In genomic region chr1:157199421-157199755, GRCh38 we compare ENCODE assay signal across 18 cellular contexts.
DNase-seq lines count a peak whose midpoint lies in the region; ATAC-seq lines count a peak whose summit lies in the region.
"Had no signal": no experiment of that assay in that cellular context is flagged by ENCODE, and none has a peak within 500 bp of the region (broad histone marks: within the 10 kb centered on the region; RNA-seq: fewer than 3 reads in every experiment).

No MANE protein-coding gene starts in this region.

- no peak overlapping the region for H3K27ac Mint-ChIP-seq in effector memory CD8-positive, alpha-beta T cell
- H3K27ac Mint-ChIP-seq: activated CD4-positive, alpha-beta T cell treated with anti-CD3 and anti-CD28 coated beads, Interleukin-2, amount 10 ng/mL, durations not matched to agents 7 days and 5 days; IgD-negative memory B cell had no signal

- no peaks in the 10 kb centered on the region for H3K27me3 ChIP-seq in aorta (ENCODE audit: control insufficient read depth in 1 of 2, insufficient read depth in 2 of 2, low read length in 1 of 2)

- H3K4me3 Mint-ChIP-seq in effector memory CD8-positive, alpha-beta T cell = no peak overlapping the region
- H3K4me3 Mint-ChIP-seq: activated CD4-positive, alpha-beta T cell treated with anti-CD3 and anti-CD28 coated beads, Interleukin-2, amount 10 ng/mL, durations not matched to agents 7 days and 5 days; IgD-negative memory B cell had no signal

- H3K27me3 Mint-ChIP-seq in effector memory CD8-positive, alpha-beta T cell = peaks cover 21 to 78% of the 10 kb centered on the region in 2 donors
- H3K27me3 Mint-ChIP-seq: type B pancreatic cell had no signal

- ATAC-seq in aorta (ENCODE audit: low FRiP score) = no peak
- no peak for ATAC-seq in effector memory CD8-positive, alpha-beta T cell (replicated peaks)
- ATAC-seq: GM12878; left lobe of liver; stimulated activated naive CD8-positive, alpha-beta T cell treated with anti-CD3 and anti-CD28 coated beads, Interleukin-15, Interleukin-2, amounts not matched to agents 100 U/mL and 50 U/mL, for 24 hours had no signal

- 68 to 76% methylated on average over 3 of the region's 3 CpGs for WGBS in aorta, 2 donors

- no peaks in the 10 kb centered on the region for H3K4me1 Mint-ChIP-seq in effector memory CD8-positive, alpha-beta T cell (ENCODE audit: low read depth in 2 of 2)
- H3K4me1 Mint-ChIP-seq: activated CD4-positive, alpha-beta T cell treated with anti-CD3 and anti-CD28 coated beads, Interleukin-2, amount 10 ng/mL, durations not matched to agents 7 days and 5 days had no signal

- H3K27ac ChIP-seq in epithelial cell of prostate = peak overlapping the region; percentile 69
- H3K27ac ChIP-seq in aorta (ENCODE audit: low read depth in 1 of 2, low read length in 2 of 2) = no peak overlapping the region

- no peaks in the 10 kb centered on the region for H3K9me3 Mint-ChIP-seq in effector memory CD8-positive, alpha-beta T cell
- H3K9me3 Mint-ChIP-seq: activated CD4-positive, alpha-beta T cell treated with anti-CD3 and anti-CD28 coated beads, Interleukin-2, amount 10 ng/mL, durations not matched to agents 7 days and 5 days; IgD-negative memory B cell; type B pancreatic cell had no signal

- H3K9me3 ChIP-seq in aorta (ENCODE audit: control insufficient read depth, low read length) = no peaks in the 10 kb centered on the region

- DNase-seq in AG20443 (ENCODE audit: low spot score) = peak; percentile 68
- peak; percentile 15 for DNase-seq in HT-29 (ENCODE audit: low spot score)
- DNase-seq in epithelial cell of prostate (ENCODE audit: low read depth, low spot score) = no peak
- DNase-seq in myocyte (ENCODE audit: low read depth) = peak; percentile 33
- no peak for DNase-seq in aorta
- no peak for DNase-seq in amniotic stem cell (lab: John Stamatoyannopoulos, UW)
- DNase-seq in DMS 273 treated with DMSO at 0.1 percent for 48 hours (lab: John Stamatoyannopoulos, UW) = no peak
- no peak for DNase-seq in effector memory CD8-positive, alpha-beta T cell
- DNase-seq: activated CD4-positive, alpha-beta T cell treated with anti-CD3 and anti-CD28 coated beads, Interleukin-2, amount 10 ng/mL, durations not matched to agents 7 days and 5 days; anterior cingulate cortex; GDM1; NCI-H187 treated with DMSO at 0.1 percent for 48 hours; nucleus accumbens; stimulated activated naive CD8-positive, alpha-beta T cell treated with anti-CD3 and anti-CD28 coated beads, Interleukin-15, Interleukin-2, amounts not matched to agents 100 U/mL and 50 U/mL, for 24 hours had no signal

- H3K36me3 ChIP-seq in aorta (ENCODE audit: control insufficient read depth in 1 of 2, insufficient read depth in 2 of 2, low read length in 1 of 2) = no peaks in the 10 kb centered on the region

- no peak overlapping the region for H3K4me3 ChIP-seq in aorta (ENCODE audit: low read length in 2 of 2)
- H3K4me3 ChIP-seq: GM12878 had no signal

- H3K4me1 ChIP-seq in aorta (ENCODE audit: control insufficient read depth in 1 of 2, insufficient read depth in 2 of 2, low read length in 2 of 2) = no peaks in the 10 kb centered on the region

- intact Hi-C loops in aorta (cut with DNase I) = loop anchor here in 1 of 2 donors (10.0 kb wide), 1 partner anchor 285 kb away; no protein-coding TSS in a partner anchor

- H3K36me3 Mint-ChIP-seq in effector memory CD8-positive, alpha-beta T cell (ENCODE audit: insufficient read depth) = no peaks in the 10 kb centered on the region
- H3K36me3 Mint-ChIP-seq: type B pancreatic cell had no signal

Comparison
In these comparisons a context has a peak if more than half of its experiments do, and no peak if none do; other contexts are left out.
1. DNase-seq: peak in AG20443 (single experiment), HT-29 (single experiment) and myocyte (single experiment); none in epithelial cell of prostate (single experiment), aorta (0 of 2), amniotic stem cell (single experiment), DMS 273 treated with DMSO at 0.1 percent for 48 hours (single experiment) and effector memory CD8-positive, alpha-beta T cell (0 of 3).